ENCODE assay signal across 34 cellular contexts in genomic region chr1:221903594-221903993, GRCh38.
"Had no signal": no experiment of that assay in that cellular context is flagged by ENCODE, and none has a peak within 500 bp of the region (broad histone marks: within the 10 kb centered on the region; RNA-seq: fewer than 3 reads in every experiment).

No MANE protein-coding gene starts in this region.

- H3K4me3 ChIP-seq: adrenal gland, body of pancreas, breast epithelium had no signal

- H3K4me1 ChIP-seq: adrenal gland, body of pancreas, breast epithelium had no signal

- ATAC-seq: activated CD8-positive, alpha-beta T cell treated with anti-CD3 and anti-CD28 coated beads for 36 hours; activated naive CD4-positive, alpha-beta T cell treated with anti-CD3 and anti-CD28 coated beads, Interleukin-2, amount 50 U/mL, for 72 hours; activated T-cell treated with anti-CD3 and anti-CD28 coated beads, Interleukin-2, amount 50 U/mL, for 4 hours; activated T-cell treated with anti-CD3 and anti-CD28 coated beads, Interleukin-2, amount 50 U/mL, for 72 hours; activated T-helper 17 cell treated with anti-CD3 and anti-CD28 coated beads, Interleukin-2, amount 50 U/mL, for 72 hours; body of pancreas had no signal

- FAIRE-seq: astrocyte, TTC549 had no signal

- H3K27me3 ChIP-seq: adrenal gland, body of pancreas, brain microvascular endothelial cell, breast epithelium had no signal

- H3K27ac ChIP-seq: adrenal gland, body of pancreas, brain microvascular endothelial cell, breast epithelium, VCaP had no signal

- H3K36me3 ChIP-seq: adrenal gland, brain microvascular endothelial cell, breast epithelium had no signal

- H3K9me3 ChIP-seq: adrenal gland, body of pancreas, breast epithelium had no signal

- DNase-seq: activated B cell treated with CpG ODN at 0.5 μM for 24 hours; activated CD4-positive, alpha-beta memory T cell treated with anti-CD3 and anti-CD28 coated beads for 36 hours; activated CD4-positive, alpha-beta T cell treated with anti-CD3 and anti-CD28 coated beads for 4 hours; activated CD4-positive, alpha-beta T cell treated with anti-CD3 and anti-CD28 coated beads, Interleukin-2, amount 10 ng/mL, durations not matched to agents 24 days and 14 days; activated CD4-positive, alpha-beta T cell treated with anti-CD3 and anti-CD28 coated beads, Interleukin-2, amount 50 U/mL, for 1 hour; activated CD4-positive, alpha-beta T cell treated with anti-CD3 and anti-CD28 coated beads, Interleukin-2, amount 50 U/mL, for 4 hours; activated CD4-positive, CD25-positive, alpha-beta regulatory T cell treated with anti-CD3 and anti-CD28 coated beads, Interleukin-2, amount 50 U/mL, for 72 hours; activated CD8-positive, alpha-beta memory T cell treated with anti-CD3 and anti-CD28 coated beads, Interleukin-2, amount 50 U/mL, for 4 hours; activated CD8-positive, alpha-beta T cell treated with anti-CD3 and anti-CD28 coated beads for 36 hours; activated effector memory CD4-positive, alpha-beta T cell treated with anti-CD3 and anti-CD28 coated beads, Interleukin-2, amount 50 U/mL, for 16 hours; activated gamma-delta T cell treated with Interleukin-2 at 50 U/mL for 16 hours; activated naive CD4-positive, alpha-beta T cell; activated naive CD4-positive, alpha-beta T cell treated with anti-CD3 and anti-CD28 coated beads for 36 hours; activated naive CD4-positive, alpha-beta T cell treated with anti-CD3 and anti-CD28 coated beads, Interleukin-2, amount 50 U/mL, for 16 hours; activated naive CD8-positive, alpha-beta T cell treated with anti-CD3 and anti-CD28 coated beads for 36 hours; activated T-cell treated with anti-CD3 and anti-CD28 coated beads for 4 hours; activated T-cell treated with anti-CD3 and anti-CD28 coated beads, Interleukin-2, amount 50 U/mL, for 1 hour; activated T-cell treated with anti-CD3 and anti-CD28 coated beads, Interleukin-2, amount 50 U/mL, for 4 hours; activated T-cell treated with anti-CD3 and anti-CD28 coated beads, Interleukin-2, amount 50 U/mL, for 72 hours; adrenal gland; amniotic stem cell; aorta; body of pancreas; brain microvascular endothelial cell; central memory CD4-positive, alpha-beta T cell; T-helper 1 cell; T-helper 2 cell; T-helper 9 cell had no signal
